33 cellular contexts compared by ENCODE assay signal in genomic region chr21:23292292-23292691, GRCh38.
"Had no signal": no experiment of that assay in that cellular context is flagged by ENCODE, and none has a peak within 500 bp of the region (broad histone marks: within the 10 kb centered on the region; RNA-seq: fewer than 3 reads in every experiment).

No MANE protein-coding gene starts in this region.

- H3K27ac ChIP-seq: adrenal gland, ascending aorta, body of pancreas, brain microvascular endothelial cell, breast epithelium, cardiac muscle cell had no signal

- H3K4me1 ChIP-seq: adrenal gland, ascending aorta, body of pancreas, breast epithelium had no signal

- H3K36me3 ChIP-seq: adrenal gland, ascending aorta, brain microvascular endothelial cell, breast epithelium, cardiac muscle cell had no signal

- DNase-seq: activated effector memory CD4-positive, alpha-beta T cell treated with anti-CD3 and anti-CD28 coated beads, Interleukin-2, amount 50 U/mL, for 16 hours; activated effector memory CD4-positive, alpha-beta T cell treated with Interleukin-2 at 50 U/mL for 16 hours; activated gamma-delta T cell; activated gamma-delta T cell treated with Interleukin-2 at 50 U/mL for 16 hours; activated naive CD4-positive, alpha-beta T cell; activated naive CD4-positive, alpha-beta T cell treated with anti-CD3 and anti-CD28 coated beads for 36 hours; activated naive CD4-positive, alpha-beta T cell treated with anti-CD3 and anti-CD28 coated beads, Interleukin-2, amount 10 ng/mL, durations not matched to agents 7 days and 5 days; activated naive CD4-positive, alpha-beta T cell treated with anti-CD3 and anti-CD28 coated beads, Interleukin-2, amount 50 U/mL, for 16 hours; activated naive CD4-positive, alpha-beta T cell treated with Interleukin-2 at 50 U/mL for 16 hours; activated naive CD8-positive, alpha-beta T cell treated with anti-CD3 and anti-CD28 coated beads for 36 hours; activated naive CD8-positive, alpha-beta T cell treated with anti-CD3 and anti-CD28 coated beads, Interleukin-2, amount 10 ng/mL, durations not matched to agents 7 days and 5 days; activated naive CD8-positive, alpha-beta T cell treated with anti-CD3 and anti-CD28 coated beads, Interleukin-2, amount 50 U/mL, for 24 hours; activated T-cell treated with anti-CD3 and anti-CD28 coated beads, Interleukin-2, amount 50 U/mL, for 24 hours; activated T-cell treated with anti-CD3 and anti-CD28 coated beads, Interleukin-2, amount 50 U/mL, for 4 hours; activated T-cell treated with anti-CD3 and anti-CD28 coated beads, Interleukin-2, amount 50 U/mL, for 48 hours; activated T-cell treated with anti-CD3 and anti-CD28 coated beads, Interleukin-2, amount 50 U/mL, for 72 hours; adrenal gland; amniotic stem cell; amygdala; anterior cingulate cortex; aorta; body of pancreas; brain microvascular endothelial cell; caudate nucleus; central memory CD4-positive, alpha-beta T cell; cerebellar nuclear complex had no signal

- ATAC-seq: activated naive CD4-positive, alpha-beta T cell treated with anti-CD3 and anti-CD28 coated beads, Interleukin-2, amount 50 U/mL, for 72 hours; activated naive CD8-positive, alpha-beta T cell treated with anti-CD3 and anti-CD28 coated beads, Interleukin-2, amount 50 U/mL, for 24 hours; activated T-cell treated with anti-CD3 and anti-CD28 coated beads, Interleukin-2, amount 50 U/mL, for 4 hours; activated T-cell treated with anti-CD3 and anti-CD28 coated beads, Interleukin-2, amount 50 U/mL, for 72 hours; activated T-helper 17 cell treated with anti-CD3 and anti-CD28 coated beads, Interleukin-2, amount 50 U/mL, for 72 hours; body of pancreas had no signal

- H3K9me3 ChIP-seq: adrenal gland, ascending aorta, body of pancreas, breast epithelium had no signal

- H3K27me3 ChIP-seq: adrenal gland, ascending aorta, body of pancreas, brain microvascular endothelial cell, breast epithelium, cardiac muscle cell had no signal

- FAIRE-seq: astrocyte, bronchial epithelial cell had no signal

- H3K4me3 ChIP-seq: adrenal gland, ascending aorta, body of pancreas, breast epithelium, cardiac muscle cell had no signal
